ENCODE assay signal across 27 cellular contexts in the genomic region with DNA sequence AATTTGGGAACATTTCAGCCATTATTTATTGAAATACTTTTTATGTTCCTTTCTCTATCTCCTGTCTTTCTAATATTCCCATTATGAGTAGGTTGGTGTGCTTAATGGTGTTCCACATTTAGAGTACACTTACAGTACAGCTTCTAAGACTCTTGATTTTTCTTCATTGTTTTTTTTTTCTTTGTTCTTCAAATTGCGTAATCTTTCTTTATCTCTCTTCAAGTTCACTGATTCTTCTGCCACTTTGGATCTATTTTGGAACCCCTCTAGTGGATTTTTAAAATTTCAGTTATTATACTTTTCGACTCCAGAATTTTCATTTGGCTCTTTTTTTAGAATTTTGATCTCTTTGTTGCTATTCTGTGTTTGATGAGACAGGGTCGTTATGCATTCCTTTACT.
"Had no signal": no experiment of that assay in that cellular context is flagged by ENCODE, and none has a peak within 500 bp of the region (broad histone marks: within the 10 kb centered on the region; RNA-seq: fewer than 3 reads in every experiment).

No MANE protein-coding gene starts in this region.

- H3K4me3 Mint-ChIP-seq: activated CD4-positive, alpha-beta T cell treated with anti-CD3 and anti-CD28 coated beads, Interleukin-2, amount 10 ng/mL, durations not matched to agents 7 days and 5 days; activated CD8-positive, alpha-beta memory T cell treated with anti-CD3 and anti-CD28 coated beads, Interleukin-2, amount 10 ng/mL, durations not matched to agents 7 days and 5 days; activated CD8-positive, alpha-beta T cell treated with anti-CD3 and anti-CD28 coated beads, Interleukin-2, amount 10 ng/mL, durations not matched to agents 7 days and 5 days; activated naive CD4-positive, alpha-beta T cell treated with anti-CD3 and anti-CD28 coated beads for 36 hours; activated naive CD8-positive, alpha-beta T cell treated with anti-CD3 and anti-CD28 coated beads for 36 hours; effector memory CD8-positive, alpha-beta T cell; nephron; T-helper 1 cell treated with Interleukin-12 subunit alpha and Interleukin-12 subunit beta and Interleukin-4 antibody, amounts not matched to agents 30 μg/mL and 1 μg/mL, for 36 hours had no signal

- H3K4me1 Mint-ChIP-seq: activated CD4-positive, alpha-beta T cell treated with anti-CD3 and anti-CD28 coated beads, Interleukin-2, amount 10 ng/mL, durations not matched to agents 7 days and 5 days; activated CD8-positive, alpha-beta memory T cell treated with anti-CD3 and anti-CD28 coated beads, Interleukin-2, amount 10 ng/mL, durations not matched to agents 7 days and 5 days; activated naive CD8-positive, alpha-beta T cell treated with anti-CD3 and anti-CD28 coated beads for 36 hours had no signal

- H3K9me3 Mint-ChIP-seq: effector memory CD8-positive, alpha-beta T cell had no signal

- H3K27me3 ChIP-seq: adrenal gland, ascending aorta, brain microvascular endothelial cell, gastroesophageal sphincter, hepatocyte, testis, transverse colon had no signal

- H3K27ac Mint-ChIP-seq: activated CD4-positive, alpha-beta T cell treated with anti-CD3 and anti-CD28 coated beads, Interleukin-2, amount 10 ng/mL, durations not matched to agents 7 days and 5 days; activated CD8-positive, alpha-beta memory T cell treated with anti-CD3 and anti-CD28 coated beads, Interleukin-2, amount 10 ng/mL, durations not matched to agents 7 days and 5 days; activated CD8-positive, alpha-beta T cell treated with anti-CD3 and anti-CD28 coated beads, Interleukin-2, amount 10 ng/mL, durations not matched to agents 7 days and 5 days; activated naive CD4-positive, alpha-beta T cell treated with anti-CD3 and anti-CD28 coated beads for 36 hours; activated naive CD8-positive, alpha-beta T cell treated with anti-CD3 and anti-CD28 coated beads for 36 hours; effector memory CD8-positive, alpha-beta T cell; nephron; T-helper 1 cell treated with Interleukin-12 subunit alpha and Interleukin-12 subunit beta and Interleukin-4 antibody, amounts not matched to agents 30 μg/mL and 1 μg/mL, for 36 hours had no signal

- H3K4me3 ChIP-seq: adrenal gland, ascending aorta, gastroesophageal sphincter, hepatocyte, left ventricle myocardium inferior, lung, testis, transverse colon had no signal

- H3K4me1 ChIP-seq: adrenal gland, ascending aorta, transverse colon had no signal

- H3K36me3 ChIP-seq: adrenal gland, ascending aorta, brain microvascular endothelial cell, transverse colon had no signal

- ATAC-seq: activated CD8-positive, alpha-beta memory T cell treated with anti-CD3 and anti-CD28 coated beads, Interleukin-2, amount 10 ng/mL, durations not matched to agents 7 days and 5 days; activated CD8-positive, alpha-beta T cell treated with anti-CD3 and anti-CD28 coated beads, Interleukin-2, amount 10 ng/mL, durations not matched to agents 7 days and 5 days; effector memory CD8-positive, alpha-beta T cell; gastroesophageal sphincter; right cardiac atrium had no signal

- H3K9me3 ChIP-seq: adrenal gland, ascending aorta, gastroesophageal sphincter, left ventricle myocardium inferior, testis, transverse colon had no signal

- DNase-seq: activated CD4-positive, alpha-beta T cell treated with anti-CD3 and anti-CD28 coated beads, Interleukin-2, amount 10 ng/mL, durations not matched to agents 7 days and 5 days; activated CD4-positive, CD25-positive, alpha-beta regulatory T cell treated with anti-CD3 and anti-CD28 coated beads, Interleukin-2, amount 50 U/mL, for 72 hours; activated CD8-positive, alpha-beta memory T cell treated with anti-CD3 and anti-CD28 coated beads, Interleukin-2, amount 10 ng/mL, durations not matched to agents 7 days and 5 days; activated CD8-positive, alpha-beta T cell treated with anti-CD3 and anti-CD28 coated beads, Interleukin-2, amount 10 ng/mL, durations not matched to agents 7 days and 5 days; activated effector memory CD4-positive, alpha-beta T cell treated with anti-CD3 and anti-CD28 coated beads, Interleukin-2, amount 50 U/mL, for 16 hours; activated naive CD4-positive, alpha-beta T cell treated with anti-CD3 and anti-CD28 coated beads for 36 hours; activated naive CD8-positive, alpha-beta T cell treated with anti-CD3 and anti-CD28 coated beads for 36 hours; adrenal gland; brain microvascular endothelial cell; cortex of kidney; effector memory CD8-positive, alpha-beta T cell; erythroblast; islet precursor cell; left ventricle myocardium inferior; stimulated activated CD4-positive, alpha-beta T cell treated with anti-CD3 and anti-CD28 coated beads, Interleukin-12 subunit alpha, Interleukin-12 subunit beta, amount 100 ng/mL, for 4 hours; stimulated activated CD4-positive, alpha-beta T cell treated with anti-CD3 and anti-CD28 coated beads, Interleukin-4, amount 100 ng/mL, for 1 hour; stimulated activated naive CD8-positive, alpha-beta T cell treated with anti-CD3 and anti-CD28 coated beads, Interleukin-15, Interleukin-2, amounts not matched to agents 100 U/mL and 50 U/mL, for 24 hours; T1000; testis; transverse colon had no signal

- H3K27ac ChIP-seq: adrenal gland, ascending aorta, brain microvascular endothelial cell, gastroesophageal sphincter, left ventricle myocardium inferior, transverse colon had no signal

- H3K27me3 Mint-ChIP-seq: activated naive CD8-positive, alpha-beta T cell treated with anti-CD3 and anti-CD28 coated beads for 36 hours had no signal

- H3K36me3 Mint-ChIP-seq: activated CD8-positive, alpha-beta memory T cell treated with anti-CD3 and anti-CD28 coated beads, Interleukin-2, amount 10 ng/mL, durations not matched to agents 7 days and 5 days; activated naive CD8-positive, alpha-beta T cell treated with anti-CD3 and anti-CD28 coated beads for 36 hours had no signal

- H2AFZ ChIP-seq: hepatocyte had no signal

- H3K4me2 ChIP-seq: hepatocyte had no signal
